ENCODE assay signal across 8 cellular contexts in genomic region chr2:168454737-168455691, GRCh38. TPM values are rescaled to one million over a fixed set of nuclear protein-coding genes. Genes with fewer than 3 reads are reported as not detected.
DNase-seq lines count a peak whose midpoint lies in the region; ATAC-seq and TF ChIP-seq lines count a peak whose summit lies in the region.

No MANE protein-coding gene starts in this region.

- H3K4me3 ChIP-seq in CD8-positive, alpha-beta T cell (ENCODE audit: low read depth, low read length), result peak overlapping the region; percentile 72
- H3K4me3 ChIP-seq in coronary artery, result peak overlapping the region; percentile 97
- H3K4me3 ChIP-seq in osteoblast (ENCODE audit: insufficient read depth, low read length), result peak overlapping the region; percentile 90
- H3K4me3 ChIP-seq in aorta (ENCODE audit: low read length in 2 of 2), result peak overlapping the region in 1 of 2 donors; percentile 84

- H3K36me3 Mint-ChIP-seq in CD8-positive, alpha-beta T cell, result peaks cover 5% of the 10 kb centered on the region

- no peak overlapping the region for H3K27ac ChIP-seq in CD8-positive, alpha-beta T cell (ENCODE audit: low read depth, low read length)
- H3K27ac ChIP-seq in KOPT-K1 (ENCODE audit: low read depth, low read length, poor library complexity, severe bottlenecking), result peak overlapping the region; percentile 84
- H3K27ac ChIP-seq in coronary artery, result peak overlapping the region in 1 of 2 donors; percentile 91
- H3K27ac ChIP-seq in osteoblast (ENCODE audit: low read depth, low read length), result peak overlapping the region; percentile 55
- H3K27ac ChIP-seq in aorta (ENCODE audit: low read depth in 1 of 2, low read length in 2 of 2), result no peak overlapping the region

- no peak overlapping the region for H3K27ac Mint-ChIP-seq in CD8-positive, alpha-beta T cell

- 59 to 64% methylated on average over 7 of the region's 7 CpGs for WGBS in aorta, 2 donors

- POLR2A ChIA-PET in CD8-positive, alpha-beta T cell (lab: Charles Lee), result interaction anchor here (1.2 to 1.5 kb wide), 4 partner anchors 10 to 29 kb away, joined by 3 to 9 read pairs (median 6); no protein-coding TSS in a partner anchor

- CTCF ChIA-PET in CD8-positive, alpha-beta T cell (lab: Charles Lee), result interaction anchor here (0.9 kb wide), 1 partner anchor 304 kb away, joined by 3 read pairs; no protein-coding TSS in a partner anchor

- no peak for TF ChIP-seq CTCF in CD8-positive, alpha-beta T cell (IDR thresholded peaks at IDR 0.05)
- TF ChIP-seq CTCF in coronary artery (IDR thresholded peaks at IDR 0.05) (no peak), osteoblast (IDR thresholded peaks at IDR 0.05; ENCODE audit: extremely low read depth, low read depth, low read length) (no peak)

- DNase-seq in CD8-positive, alpha-beta T cell, result no peak
- DNase-seq in coronary artery (ENCODE audit: low spot score) (no peak), osteoblast (ENCODE audit: insufficient read length, low spot score, missing footprints) (peak; percentile 58), head of caudate nucleus (no peak), aorta (no peak), posterior vena cava (ENCODE audit: low spot score) (no peak)

- intact Hi-C loops in CD8-positive, alpha-beta T cell (cut with DNase I, micrococcal nuclease), result loop anchor here (5.0 to 10.0 kb wide), 2 partner anchors 37 to 80 kb away; no protein-coding TSS in a partner anchor
- intact Hi-C loops in head of caudate nucleus (cut with DNase I) (no loop called here), aorta (cut with DNase I) (loop anchor here in 1 of 2 donors (5.0 to 10.0 kb wide), 2 partner anchors 57 to 180 kb away; no protein-coding TSS in a partner anchor), posterior vena cava (cut with DNase I) (no loop called here)

- no peaks in the 10 kb centered on the region for H3K27me3 Mint-ChIP-seq in CD8-positive, alpha-beta T cell (ENCODE audit: low read depth)

- no peaks in the 10 kb centered on the region for H3K36me3 ChIP-seq in CD8-positive, alpha-beta T cell (ENCODE audit: insufficient read depth, low read length)
- H3K36me3 ChIP-seq in KOPT-K1 (ENCODE audit: insufficient read depth, low read length) (no peaks in the 10 kb centered on the region), osteoblast (ENCODE audit: insufficient read depth, low read length) (no peaks in the 10 kb centered on the region), aorta (ENCODE audit: control insufficient read depth in 1 of 2, insufficient read depth in 2 of 2, low read length in 1 of 2) (no peaks in the 10 kb centered on the region)

- H3K9me3 Mint-ChIP-seq in CD8-positive, alpha-beta T cell, result no peaks in the 10 kb centered on the region

- H4K20me1 ChIP-seq in osteoblast (ENCODE audit: insufficient read depth, low read length), result peaks cover 14% of the 10 kb centered on the region

- peaks cover 38% of the 10 kb centered on the region for H3K4me1 Mint-ChIP-seq in CD8-positive, alpha-beta T cell (ENCODE audit: low read depth)

- H3K27me3 ChIP-seq in CD8-positive, alpha-beta T cell (ENCODE audit: insufficient read depth, low read length), result no peaks in the 10 kb centered on the region
- no peaks in the 10 kb centered on the region for H3K27me3 ChIP-seq in osteoblast (ENCODE audit: insufficient read depth, low read length)
- no peaks in the 10 kb centered on the region for H3K27me3 ChIP-seq in aorta (ENCODE audit: control insufficient read depth in 1 of 2, insufficient read depth in 2 of 2, low read length in 1 of 2)

- H3K9me3 ChIP-seq in CD8-positive, alpha-beta T cell (ENCODE audit: low read length), result no peaks in the 10 kb centered on the region
- H3K9me3 ChIP-seq in KOPT-K1 (ENCODE audit: insufficient read depth, low read length, poor library complexity, severe bottlenecking), result no peaks in the 10 kb centered on the region
- H3K9me3 ChIP-seq in osteoblast (ENCODE audit: low read depth, low read length), result no peaks in the 10 kb centered on the region
- H3K9me3 ChIP-seq in aorta (ENCODE audit: control insufficient read depth, low read length), result no peaks in the 10 kb centered on the region

- ATAC-seq in CD8-positive, alpha-beta T cell, result no peak
- no peak for ATAC-seq in aorta (ENCODE audit: low FRiP score)
- no peak for ATAC-seq in HG03175 (IDR thresholded peaks at IDR 0.05; ENCODE audit: unreplicated experiment)

- H3K79me2 ChIP-seq in osteoblast (ENCODE audit: insufficient read depth, low read length), result peaks cover 25% of the 10 kb centered on the region

- H2AFZ ChIP-seq in osteoblast (ENCODE audit: low read length), result peak overlapping the region; percentile 96

- peaks cover 37% of the 10 kb centered on the region for H3K4me1 ChIP-seq in CD8-positive, alpha-beta T cell (ENCODE audit: insufficient read depth, low read length)
- H3K4me1 ChIP-seq in osteoblast (ENCODE audit: insufficient read depth, low read length) (peaks cover 12% of the 10 kb centered on the region), aorta (ENCODE audit: control insufficient read depth in 1 of 2, insufficient read depth in 2 of 2, low read length in 2 of 2) (peaks cover 0 to 3% of the 10 kb centered on the region in 2 donors)

- no peak overlapping the region for H3K4me3 Mint-ChIP-seq in CD8-positive, alpha-beta T cell

- H3K4me2 ChIP-seq in osteoblast (ENCODE audit: insufficient read depth, low read length), result peak overlapping the region; percentile 91

RNA-seq across cellular contexts. Expression of gene CERS6, which starts 1.1 kb away (rescaled TPM):
- 10 to 100 TPM; 17.9 to 18.5 TPM for total RNA-seq in CD8-positive, alpha-beta T cell
- total RNA-seq in osteoblast (21.8 and 23.9 TPM in 2 replicates), aorta (10 to 100 TPM in 1 of 2 donors, 1 to 10 TPM in 1; 8.3 to 10.6 TPM), posterior vena cava (10 to 100 TPM; 13.2 to 18.2 TPM)
- polyA plus RNA-seq in aorta, result 1 to 10 TPM; 4.3 to 4.6 TPM

Comparison
In these comparisons a context has a peak if more than half of its experiments do, and no peak if none do; other contexts are left out.
1. H3K27ac ChIP-seq: peak in KOPT-K1 (single experiment) and osteoblast (single experiment); none in CD8-positive, alpha-beta T cell (single experiment) and aorta (0 of 2).
2. intact Hi-C loops: an anchor here in CD8-positive, alpha-beta T cell (5.0 to 10.0 kb wide); none called in head of caudate nucleus and posterior vena cava.